In genomic region chr10:93081296-93081695, GRCh38 we compare ENCODE assay signal across 18 cellular contexts. TPM values are rescaled to one million over a fixed set of nuclear protein-coding genes. Genes with fewer than 3 reads are reported as not detected.
DNase-seq lines count a peak whose midpoint lies in the region; ATAC-seq and TF ChIP-seq lines count a peak whose summit lies in the region.
"Had no signal": no experiment of that assay in that cellular context is flagged by ENCODE, and none has a peak within 500 bp of the region (broad histone marks: within the 10 kb centered on the region; RNA-seq: fewer than 3 reads in every experiment).

No MANE protein-coding gene starts in this region.

- no peak for ATAC-seq in Right ventricle myocardium inferior
- no peak for ATAC-seq in HG02759 (IDR thresholded peaks at IDR 0.05; ENCODE audit: unreplicated experiment)

- intact Hi-C loops in cardiac septum (cut with DNase I) = loop anchor here (2.0 to 5.0 kb wide), 2 partner anchors 34 to 206 kb away; no protein-coding TSS in a partner anchor
- intact Hi-C loops in Right ventricle myocardium inferior (cut with DNase I) = loop anchor here (2.0 to 5.0 kb wide), 2 partner anchors 208 to 271 kb away; no protein-coding TSS in a partner anchor

- no peaks in the 10 kb centered on the region for H3K36me3 Mint-ChIP-seq in chondrocyte (ENCODE audit: low read depth)

- peaks cover 40% of the 10 kb centered on the region for H3K4me1 Mint-ChIP-seq in chondrocyte (ENCODE audit: low read depth)

- DNase-seq in cardiac septum (ENCODE audit: low spot score) (peak; percentile 49), Right ventricle myocardium inferior (ENCODE audit: missing footprints) (no peak), chondrocyte (ENCODE audit: low spot score) (no peak), mucosa of gallbladder (ENCODE audit: low spot score) (peak; percentile 6), NCI-H2227 treated with DMSO at 0.1 percent for 48 hours (lab: John Stamatoyannopoulos, UW) (no peak), nucleus accumbens (lab: John Stamatoyannopoulos, UW) (no peak)
- DNase-seq: CD4-positive, alpha-beta T cell; DMS153; GDM1; NCI-H1105; NCI-H1694; NCI-H2081 treated with DMSO at 0.1 percent for 48 hours; NCI-H510A treated with DMSO at 0.1 percent for 48 hours; NCI-H774; OCI-M1; SHP77 treated with DMSO at 0.1 percent for 48 hours had no signal

- no peak for TF ChIP-seq CTCF in chondrocyte (IDR thresholded peaks at IDR 0.05)

- peak overlapping the region; percentile 52 for H3K27ac Mint-ChIP-seq in chondrocyte (ENCODE audit: unreplicated experiment)
- H3K27ac Mint-ChIP-seq: CD4-positive, alpha-beta T cell had no signal

- H3K4me3 Mint-ChIP-seq in chondrocyte (ENCODE audit: unreplicated experiment) = no peak overlapping the region
- H3K4me3 Mint-ChIP-seq: CD4-positive, alpha-beta T cell had no signal

- no peaks in the 10 kb centered on the region for H3K27me3 Mint-ChIP-seq in chondrocyte (ENCODE audit: low read depth)

- no peaks in the 10 kb centered on the region for H3K9me3 Mint-ChIP-seq in chondrocyte (ENCODE audit: low read depth)
- H3K9me3 Mint-ChIP-seq: CD4-positive, alpha-beta T cell had no signal

RNA-seq across cellular contexts. Expression of gene CYP26A1, which starts 7.6 kb away (rescaled TPM):
- total RNA-seq in cardiac septum (not detected), Right ventricle myocardium inferior (not detected), chondrocyte (0.47 to 1.9 TPM (median 0.49 TPM) in 3 replicates), mucosa of gallbladder (not detected)
- total RNA-seq: CD4-positive, alpha-beta T cell had no signal

RNA-seq across cellular contexts. Expression of gene CYP26C1, which starts 20.7 kb away (rescaled TPM):
- total RNA-seq in cardiac septum (not detected), Right ventricle myocardium inferior (0.05 TPM), chondrocyte (0.10 to 0.25 TPM (median 0.15 TPM) in 3 replicates), mucosa of gallbladder (0.06 TPM)
- total RNA-seq: LHCN-M2 had no signal

Comparison
In these comparisons a context has a peak if more than half of its experiments do, and no peak if none do; other contexts are left out.
1. DNase-seq: peak in cardiac septum (single experiment) and mucosa of gallbladder (single experiment); none in Right ventricle myocardium inferior (single experiment), chondrocyte (single experiment), NCI-H2227 treated with DMSO at 0.1 percent for 48 hours (single experiment) and nucleus accumbens (0 of 56).